In genomic region chr19:9078651-9079050, GRCh38 we compare ENCODE assay signal across 24 cellular contexts. TPM values are rescaled to one million over a fixed set of nuclear protein-coding genes. Genes with fewer than 3 reads are reported as not detected.
DNase-seq lines count a peak whose midpoint lies in the region; ATAC-seq and TF ChIP-seq lines count a peak whose summit lies in the region.
"Had no signal": no experiment of that assay in that cellular context is flagged by ENCODE, and none has a peak within 500 bp of the region (broad histone marks: within the 10 kb centered on the region; RNA-seq: fewer than 3 reads in every experiment).

No MANE protein-coding gene starts in this region.

- H3K4me3 Mint-ChIP-seq in nephron (no peak overlapping the region), type B pancreatic cell (no peak overlapping the region), immature natural killer cell (no peak overlapping the region)
- H3K4me3 Mint-ChIP-seq in stimulated activated memory B cell treated with anti-CD40 and anti-IgM and Interleukin-4, amounts not matched to agents 10 μg/mL and 1 μg/mL and 100 μg/mL, for 72 hours: no peak overlapping the region
- H3K4me3 Mint-ChIP-seq: CD4-positive, alpha-beta T cell had no signal

- no peak for ATAC-seq in HG02852 (IDR thresholded peaks at IDR 0.05; ENCODE audit: unreplicated experiment)
- ATAC-seq in stimulated activated memory B cell treated with anti-CD40 and anti-IgM and Interleukin-4, amounts not matched to agents 10 μg/mL and 1 μg/mL and 100 μg/mL, for 72 hours: no peak
- ATAC-seq: GM12878, Right ventricle myocardium inferior had no signal

- no peaks in the 10 kb centered on the region for H3K9me3 Mint-ChIP-seq in nephron
- H3K9me3 Mint-ChIP-seq in type B pancreatic cell: no peaks in the 10 kb centered on the region
- H3K9me3 Mint-ChIP-seq in immature natural killer cell: no peaks in the 10 kb centered on the region
- H3K9me3 Mint-ChIP-seq in stimulated activated memory B cell treated with anti-CD40 and anti-IgM and Interleukin-4, amounts not matched to agents 10 μg/mL and 1 μg/mL and 100 μg/mL, for 72 hours: no peaks in the 10 kb centered on the region
- H3K9me3 Mint-ChIP-seq: CD4-positive, alpha-beta T cell had no signal

- H3K36me3 Mint-ChIP-seq in nephron (ENCODE audit: low read depth) (no peaks in the 10 kb centered on the region), type B pancreatic cell (no peaks in the 10 kb centered on the region), immature natural killer cell (no peaks in the 10 kb centered on the region)
- H3K36me3 Mint-ChIP-seq in stimulated activated memory B cell treated with anti-CD40 and anti-IgM and Interleukin-4, amounts not matched to agents 10 μg/mL and 1 μg/mL and 100 μg/mL, for 72 hours: no peaks in the 10 kb centered on the region

- H3K27ac Mint-ChIP-seq in nephron: peak overlapping the region; percentile 68 to 84 (median 70)
- peak overlapping the region; percentile 62 for H3K27ac Mint-ChIP-seq in type B pancreatic cell
- no peak overlapping the region for H3K27ac Mint-ChIP-seq in immature natural killer cell
- no peak overlapping the region for H3K27ac Mint-ChIP-seq in stimulated activated memory B cell treated with anti-CD40 and anti-IgM and Interleukin-4, amounts not matched to agents 10 μg/mL and 1 μg/mL and 100 μg/mL, for 72 hours
- H3K27ac Mint-ChIP-seq: CD4-positive, alpha-beta T cell had no signal

- H3K27me3 Mint-ChIP-seq in nephron (ENCODE audit: low read depth) (peaks cover 4% of the 10 kb centered on the region), type B pancreatic cell (no peaks in the 10 kb centered on the region), immature natural killer cell (ENCODE audit: low read depth in 3 of 3) (peaks cover 0 to 4% (median 1%) of the 10 kb centered on the region in 3 donors)
- no peaks in the 10 kb centered on the region for H3K27me3 Mint-ChIP-seq in stimulated activated memory B cell treated with anti-CD40 and anti-IgM and Interleukin-4, amounts not matched to agents 10 μg/mL and 1 μg/mL and 100 μg/mL, for 72 hours
- H3K27me3 Mint-ChIP-seq: CD4-positive, alpha-beta T cell had no signal

- peaks cover 29% of the 10 kb centered on the region for H3K4me1 Mint-ChIP-seq in nephron
- H3K4me1 Mint-ChIP-seq in type B pancreatic cell (ENCODE audit: unreplicated experiment): peaks cover 28% of the 10 kb centered on the region
- peaks cover 0 to 2% of the 10 kb centered on the region in 2 donors for H3K4me1 Mint-ChIP-seq in immature natural killer cell
- peaks cover 6% of the 10 kb centered on the region for H3K4me1 Mint-ChIP-seq in stimulated activated memory B cell treated with anti-CD40 and anti-IgM and Interleukin-4, amounts not matched to agents 10 μg/mL and 1 μg/mL and 100 μg/mL, for 72 hours

- DNase-seq in ELF-1 (ENCODE audit: low read depth, low spot score): peak; percentile 23
- DNase-seq in kidney glomerular epithelial cell (lab: John Stamatoyannopoulos, UW): peak; percentile 56
- no peak for DNase-seq in type B pancreatic cell (ENCODE audit: extremely low spot score, unreplicated experiment)
- DNase-seq in immature natural killer cell: no peak
- no peak for DNase-seq in NCI-H1436 (lab: John Stamatoyannopoulos, UW)
- DNase-seq: AML-193; CD4-positive, alpha-beta T cell; GDM1; Karpas-422; NCI-H1092; NCI-H1436 treated with DMSO at 0.1 percent for 48 hours; NCI-H187 treated with DMSO at 0.1 percent for 48 hours; NCI-H2107; NCI-H524; NCI-H748 treated with DMSO at 0.1 percent for 48 hours had no signal

- TF ChIP-seq CTCF in nephron (IDR thresholded peaks at IDR 0.05; ENCODE audit: unreplicated experiment in 3 of 3) (no peak), type B pancreatic cell (conservative IDR thresholded peaks at IDR 0.05) (no peak)

RNA-seq across cellular contexts. Expression of gene OR1M1, which starts 8.2 kb away (rescaled TPM):
- total RNA-seq in type B pancreatic cell (ENCODE audit: low replicate concordance): 0.31 TPM in 1 of 2 replicates, not detected in the other
- polyA plus RNA-seq in immature natural killer cell: not detected
- total RNA-seq: CD4-positive, alpha-beta T cell; GM12878; H4; HT-29; Right ventricle myocardium inferior; RPMI7951; SJSA1 had no signal
- polyA plus RNA-seq: GM12878 had no signal

RNA-seq across cellular contexts. Expression of gene OR7G2, which starts 28.6 kb away (rescaled TPM):
- 0.10 TPM in 1 of 2 replicates, not detected in the other for total RNA-seq in type B pancreatic cell (ENCODE audit: low replicate concordance)
- polyA plus RNA-seq in immature natural killer cell: not detected
- total RNA-seq: CD4-positive, alpha-beta T cell; GM12878; H4; HT-29; Right ventricle myocardium inferior; RPMI7951; SJSA1 had no signal
- polyA plus RNA-seq: GM12878 had no signal

RNA-seq across cellular contexts. Expression of gene OR7G1, which starts 36.9 kb away (rescaled TPM):
- total RNA-seq in type B pancreatic cell (ENCODE audit: low replicate concordance): not detected in 2 replicates
- polyA plus RNA-seq in immature natural killer cell: not detected
- total RNA-seq: CD4-positive, alpha-beta T cell; GM12878; H4; HT-29; Right ventricle myocardium inferior; RPMI7951; SJSA1 had no signal
- polyA plus RNA-seq: GM12878 had no signal

RNA-seq across cellular contexts. Expression of gene OR7G3, which starts 48.1 kb away (rescaled TPM):
- not detected in 2 replicates for total RNA-seq in type B pancreatic cell (ENCODE audit: low replicate concordance)
- not detected for polyA plus RNA-seq in immature natural killer cell
- total RNA-seq: CD4-positive, alpha-beta T cell; GM12878; H4; HT-29; Right ventricle myocardium inferior; RPMI7951; SJSA1 had no signal
- polyA plus RNA-seq: GM12878 had no signal

Comparison
In these comparisons a context has a peak if more than half of its experiments do, and no peak if none do; other contexts are left out.
1. DNase-seq: peak in ELF-1 (single experiment) and kidney glomerular epithelial cell (single experiment); none in type B pancreatic cell (single experiment), immature natural killer cell (0 of 3) and NCI-H1436 (single experiment).
2. H3K27ac Mint-ChIP-seq: peak in nephron (3 of 3) and type B pancreatic cell (single experiment); none in immature natural killer cell (0 of 6) and stimulated activated memory B cell treated with anti-CD40 and anti-IgM and Interleukin-4, amounts not matched to agents 10 μg/mL and 1 μg/mL and 100 μg/mL, for 72 hours (single experiment).